In the genomic region with DNA sequence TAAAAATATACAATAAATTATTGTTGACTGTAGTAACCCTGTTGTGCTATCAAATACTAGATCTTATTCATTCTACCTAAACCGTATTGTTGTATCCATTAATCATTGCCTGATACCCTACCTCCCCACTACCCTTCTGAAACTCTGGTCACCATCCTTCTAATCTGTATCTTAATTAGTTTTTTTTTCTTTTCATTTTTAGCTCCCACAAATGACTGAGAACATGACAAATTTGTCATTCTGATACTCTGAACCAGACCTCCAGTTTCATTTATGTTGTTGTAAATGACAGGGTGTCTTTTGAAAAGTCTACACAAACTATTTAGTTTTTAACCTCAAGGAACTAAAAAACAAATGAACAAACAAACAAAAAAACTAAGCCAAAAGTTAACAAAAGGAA, we compare ENCODE assay signal across 7 cellular contexts.
DNase-seq lines count a peak whose midpoint lies in the region; ATAC-seq, FAIRE-seq and TF ChIP-seq lines count a peak whose summit lies in the region.
"Not testable (repeated sequence)": the region's sequence is repeated elsewhere in the genome, so short reads cannot be mapped to it uniquely, and the experiment has no call there.

No MANE protein-coding gene starts in this region.

- CTCF ChIA-PET in H1 (lab: Charles Lee; ENCODE audit: partially characterized antibody): not testable (repeated sequence)

- H3K4me1 ChIP-seq in H1 (replicated peaks in 1 of 4; ENCODE audit: control insufficient read depth in 3 of 4, insufficient read depth in 4 of 4, low read length in 3 of 4): not testable (repeated sequence)

- H4K91ac ChIP-seq in H1 (replicated peaks; ENCODE audit: insufficient read length, low read length): not testable (repeated sequence)

- H3K14ac ChIP-seq in H1 (ENCODE audit: insufficient read length): not testable (repeated sequence)

- not testable (repeated sequence) for H3K9ac ChIP-seq in H1 (replicated peaks in 1 of 4; ENCODE audit: extremely low read depth in 1 of 4, low read depth in 3 of 4, low read length in 3 of 4)

- not testable (repeated sequence) for H3K36me3 ChIP-seq in H1 (ENCODE audit: control insufficient read depth in 2 of 4, insufficient read depth in 4 of 4, low read length in 3 of 4)

- H3K79me2 ChIP-seq in H1 (ENCODE audit: control insufficient read depth in 1 of 2, insufficient read depth in 2 of 2, low read length in 2 of 2): not testable (repeated sequence)

- not testable (repeated sequence) for H3K9me3 ChIP-seq in H1 (ENCODE audit: insufficient read depth in 2 of 2, low read depth in 1 of 2, low read length in 1 of 2)

- H3K27me3 ChIP-seq in H1 (replicated peaks in 1 of 4; ENCODE audit: control insufficient read depth in 3 of 4, extremely low read depth in 1 of 4, insufficient read depth in 3 of 4, low read length in 3 of 4): not testable (repeated sequence)

- POLR2A ChIA-PET in H1 (lab: Charles Lee; ENCODE audit: partially characterized antibody): not testable (repeated sequence)

- not testable (repeated sequence) for H2BK15ac ChIP-seq in H1 (ENCODE audit: low read length)

- H3K4me2 ChIP-seq in H1 (ENCODE audit: insufficient read depth in 1 of 2, low read depth in 2 of 2, low read length in 2 of 2): not testable (repeated sequence)

- H3K23ac ChIP-seq in H1 (ENCODE audit: insufficient read length): not testable (repeated sequence)

- not testable (repeated sequence) for DNase-seq in H1 (ENCODE audit: low read depth in 1 of 2, low spot score in 2 of 2)

- not testable (repeated sequence) for TF ChIP-seq CTCF in H1 (IDR thresholded peaks at IDR 0.05; ENCODE audit: control extremely low read depth in 1 of 3, insufficient read depth in 1 of 3, low read depth in 1 of 3, low read length in 3 of 3)

- not testable (repeated sequence) for H3K56ac ChIP-seq in H1 (replicated peaks; ENCODE audit: insufficient read length, low read depth, low read length)

- H2AFZ ChIP-seq in H1 (ENCODE audit: low read length): not testable (repeated sequence)

- not testable (repeated sequence) for TF ChIP-seq POLR2A in H1 (IDR thresholded peaks at IDR 0.05; ENCODE audit: control extremely low read depth in 1 of 2, low read depth in 2 of 2, low read length in 2 of 2)

- H2BK120ac ChIP-seq in H1 (replicated peaks; ENCODE audit: low read depth, low read length): not testable (repeated sequence)

- H4K5ac ChIP-seq in H1 (ENCODE audit: insufficient read length, low read depth, low read length): not testable (repeated sequence)

- not testable (repeated sequence) for H3K27ac ChIP-seq in H1 (ENCODE audit: low read depth, low read length)

- H3K18ac ChIP-seq in H1 (ENCODE audit: extremely low read depth, low read length): not testable (repeated sequence)

- H4K8ac ChIP-seq in H1 (ENCODE audit: extremely low read depth, insufficient read depth, low read length): not testable (repeated sequence)

- not testable (repeated sequence) for H3K4me3 ChIP-seq in H1 (ENCODE audit: extremely low read depth in 1 of 4, insufficient read depth in 2 of 4, low read depth in 3 of 4, low read length in 4 of 4)

- not testable (repeated sequence) for TF ChIP-seq EP300 in H1 (IDR thresholded peaks at IDR 0.05; ENCODE audit: borderline replicate concordance in 1 of 2, low read depth in 2 of 2, low read length in 2 of 2)

- not testable (repeated sequence) for H2BK5ac ChIP-seq in H1 (ENCODE audit: low read depth, low read length)

- not testable (repeated sequence) for H3K23me2 ChIP-seq in H1 (ENCODE audit: low read depth, low read length)

- TF ChIP-seq RAD21 in H1 (IDR thresholded peaks at IDR 0.05 in 1 of 2, conservative IDR thresholded peaks at IDR 0.05 in 1 of 2; ENCODE audit: low read depth in 2 of 2, low read length in 2 of 2): not testable (repeated sequence)

- H3K4ac ChIP-seq in H1 (replicated peaks; ENCODE audit: insufficient read length, low read depth, low read length): not testable (repeated sequence)

- ATAC-seq in GM19025 (IDR thresholded peaks at IDR 0.05; ENCODE audit: low read depth, unreplicated experiment) (peak; percentile 64), GM21381 (IDR thresholded peaks at IDR 0.05; ENCODE audit: unreplicated experiment) (peak; percentile 82), HG02588 (IDR thresholded peaks at IDR 0.05; ENCODE audit: unreplicated experiment) (peak; percentile 82), HG02938 (IDR thresholded peaks at IDR 0.05; ENCODE audit: unreplicated experiment) (peak; percentile 94), HG03139 (IDR thresholded peaks at IDR 0.05; ENCODE audit: unreplicated experiment) (peak; percentile 71), HG03460 (IDR thresholded peaks at IDR 0.05; ENCODE audit: unreplicated experiment) (peak; percentile 88)

- not testable (repeated sequence) for H3K79me1 ChIP-seq in H1 (ENCODE audit: low read depth, low read length)

- peak; percentile 52 for FAIRE-seq in H1 (lab: Jason Lieb, UNC)

- not testable (repeated sequence) for H4K20me1 ChIP-seq in H1 (replicated peaks in 1 of 2; ENCODE audit: control insufficient read depth in 1 of 2, insufficient read depth in 2 of 2, low read length in 2 of 2)

- WGBS in H1 (ENCODE audit: extremely low coverage in 1 of 2, insufficient coverage in 1 of 2, insufficient read length in 1 of 2, insufficient replicate concordance in 2 of 2, low coverage in 1 of 2, low lambda C conversion rate in 2 of 2, missing lambda C conversion rate in 1 of 2), 2 experiments: 91% methylated on average over 1 of the region's 1 CpG; no CpG with 5 or more reads in 1 of the 2 experiments

- not testable (repeated sequence) for H2BK12ac ChIP-seq in H1 (ENCODE audit: low read depth, low read length)

- not testable (repeated sequence) for H2BK20ac ChIP-seq in H1 (ENCODE audit: low read length)

- not testable (repeated sequence) for H2AK5ac ChIP-seq in H1 (ENCODE audit: low read depth, low read length)
